In the genomic region with DNA sequence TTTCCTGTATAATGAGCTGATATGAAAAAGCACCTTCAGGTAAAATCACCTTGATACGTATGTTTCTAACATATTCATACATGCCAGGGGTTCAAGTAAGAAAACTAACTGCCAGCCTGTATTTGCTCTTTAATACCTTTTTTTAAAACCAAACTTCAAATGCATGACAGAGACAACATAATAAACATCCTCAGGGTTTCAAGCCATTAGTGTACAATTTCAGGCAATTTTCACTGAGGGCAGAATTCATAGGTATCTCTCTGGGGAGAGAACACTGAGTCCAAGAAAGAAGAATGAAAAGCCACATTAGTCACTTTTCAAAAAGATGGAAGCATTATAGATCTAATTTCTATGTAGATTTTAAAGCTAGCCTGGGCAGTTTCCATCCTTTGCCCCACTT, we compare ENCODE assay signal across 37 cellular contexts. TPM values are rescaled to one million over a fixed set of nuclear protein-coding genes. Genes with fewer than 3 reads are reported as not detected.
"Had no signal": no experiment of that assay in that cellular context is flagged by ENCODE, and none has a peak within 500 bp of the region (broad histone marks: within the 10 kb centered on the region; RNA-seq: fewer than 3 reads in every experiment).

No MANE protein-coding gene starts in this region.

- H3K4me3 ChIP-seq: MG63 had no signal

- DNase-seq: Karpas-422, Kasumi-1, MG63, MM.1S, MV-4-11, NCI-H1048, NCI-H1092, NCI-H1092 treated with DMSO at 0.1 percent for 48 hours, NCI-H1105, NCI-H1105 treated with DMSO at 0.1 percent for 48 hours, NCI-H1417 treated with DMSO at 0.1 percent for 48 hours, NCI-H1436, NCI-H1436 treated with DMSO at 0.1 percent for 48 hours, NCI-H146, NCI-H1694, NCI-H1694 treated with DMSO at 0.1 percent for 48 hours, NCI-H187, NCI-H187 treated with DMSO at 0.1 percent for 48 hours, NCI-H1930, NCI-H2029, NCI-H2029 treated with DMSO at 0.1 percent for 48 hours, NCI-H2081, NCI-H2081 treated with DMSO at 0.1 percent for 48 hours, NCI-H2107, NCI-H2171, NCI-H2171 treated with DMSO at 0.1 percent for 48 hours, NCI-H2227 treated with DMSO at 0.1 percent for 48 hours, NCI-H226, NCI-H345, NCI-H446, NCI-H446 treated with DMSO at 0.1 percent for 48 hours, NCI-H510A, NCI-H510A treated with DMSO at 0.1 percent for 48 hours had no signal

- H3K9me3 ChIP-seq: MG63 had no signal

- H3K36me3 ChIP-seq: MG63 had no signal

RNA-seq across cellular contexts. Expression of a gene that starts 26.9 kb away (rescaled TPM):
- total RNA-seq: LHCN-M2, M059J, MCF 10A, NCI-H460 had no signal
